10 cellular contexts compared by ENCODE assay signal in genomic region chr10:88791924-88792323, GRCh38. TPM values are rescaled to one million over a fixed set of nuclear protein-coding genes. Genes with fewer than 3 reads are reported as not detected.
DNase-seq lines count a peak whose midpoint lies in the region; ATAC-seq, FAIRE-seq and TF ChIP-seq lines count a peak whose summit lies in the region.
"Had no signal": no experiment of that assay in that cellular context is flagged by ENCODE, and none has a peak within 500 bp of the region (broad histone marks: within the 10 kb centered on the region; RNA-seq: fewer than 3 reads in every experiment).

No MANE protein-coding gene starts in this region.

- TF ChIP-seq EP300 in GM12878 (IDR thresholded peaks at IDR 0.05; ENCODE audit: borderline replicate concordance in 1 of 2, control insufficient read depth in 1 of 2, low read depth in 2 of 2, low read length in 2 of 2): no peak

- no peak overlapping the region for H3K4me2 ChIP-seq in IMR-90 (ENCODE audit: low read depth, low read length)
- no peak overlapping the region for H3K4me2 ChIP-seq in GM12878 (ENCODE audit: control insufficient read depth, insufficient read depth)

- H2AK5ac ChIP-seq in IMR-90 (ENCODE audit: low read depth, low read length): no peak overlapping the region

- POLR2A ChIA-PET in IMR-90 (lab: Charles Lee; ENCODE audit: unreplicated experiment): no interaction called here
- POLR2A ChIA-PET in GM12878 (lab: Charles Lee): no interaction called here

- no peak overlapping the region for H2AFZ ChIP-seq in IMR-90 (replicated peaks; ENCODE audit: low read length, poor library complexity)
- no peak overlapping the region for H2AFZ ChIP-seq in GM12878 (ENCODE audit: control insufficient read depth, low read depth, low read length)

- SMC1A ChIA-PET in GM12878 (lab: Charles Lee; ENCODE audit: uncharacterized antibody, unreplicated experiment): interaction anchor here (0.9 to 1.2 kb wide), 2 partner anchors 13 to 48 kb away, joined by 3 to 4 read pairs; no protein-coding TSS in a partner anchor

- ATAC-seq in IMR-90 (ENCODE audit: low read depth) (peak; percentile 65), GM12878 (peak; percentile 91), HG02870 (IDR thresholded peaks at IDR 0.05; ENCODE audit: unreplicated experiment) (no peak), GM18511 (IDR thresholded peaks at IDR 0.05; ENCODE audit: unreplicated experiment) (no peak)

- H3K4ac ChIP-seq in IMR-90 (ENCODE audit: low read depth, low read length): no peak overlapping the region

- H4K91ac ChIP-seq in IMR-90 (ENCODE audit: insufficient read depth, low read depth, low read length): no peak overlapping the region

- no CpG with 5 or more reads among the region's 2 CpGs for WGBS in IMR-90 (ENCODE audit: extremely low coverage in 2 of 2, insufficient read length in 1 of 2), 2 experiments
- 43% methylated on average over 2 of the region's 2 CpGs for WGBS in GM12878 (ENCODE audit: insufficient coverage, insufficient replicate concordance, low lambda C conversion rate, missing lambda C conversion rate)

- TF ChIP-seq POLR2A in IMR-90 (IDR thresholded peaks at IDR 0.05; ENCODE audit: low read depth, low read length) (no peak), GM12878 (IDR thresholded peaks at IDR 0.05; ENCODE audit: low read depth, low read length) (no peak)

- H3K36me3 Mint-ChIP-seq in nephron progenitor cell (ENCODE audit: low read depth): no peaks in the 10 kb centered on the region

- H3K9ac ChIP-seq in IMR-90 (ENCODE audit: low read depth, low read length): no peak overlapping the region
- H3K9ac ChIP-seq in GM12878 (ENCODE audit: control insufficient read depth, insufficient read depth, low read length): no peak overlapping the region

- H3K9me1 ChIP-seq in IMR-90 (ENCODE audit: insufficient read depth, low read length): 0 out of 2 replicates have a peak, but pooled peaks cover 5% of the 10 kb centered on the region

- peaks cover 1% of the 10 kb centered on the region; the same call in 1 of the 2 replicates for H3K4me1 ChIP-seq in IMR-90 (ENCODE audit: control insufficient read depth, insufficient read depth, low read length)
- H3K4me1 ChIP-seq in GM12878 (ENCODE audit: control insufficient read depth, insufficient read depth, low read length): peaks cover 7% of the 10 kb centered on the region; the same call in 1 of the 2 replicates
- H3K4me1 ChIP-seq: SJCRH30 had no signal

- TF ChIP-seq CTCF in IMR-90 (conservative IDR thresholded peaks at IDR 0.05; ENCODE audit: low read depth, low read length) (peak; percentile 42), GM12878 (IDR thresholded peaks at IDR 0.05 in 2 of 3, conservative IDR thresholded peaks at IDR 0.05 in 1 of 3; ENCODE audit: control insufficient read depth in 2 of 3, extremely low read depth in 1 of 3, insufficient read depth in 1 of 3, low read depth in 3 of 3, low read length in 3 of 3) (peak; percentile 44 to 57 (median 52)), nephron progenitor cell (IDR thresholded peaks at IDR 0.05) (peak; percentile 65)

- no peak overlapping the region for H4K5ac ChIP-seq in IMR-90 (ENCODE audit: low read depth, low read length)

- no peak overlapping the region for H2BK5ac ChIP-seq in IMR-90 (ENCODE audit: low read depth, low read length, poor library complexity, severe bottlenecking)

- no peak overlapping the region for H2BK20ac ChIP-seq in IMR-90 (ENCODE audit: low read depth, low read length)

- no peak overlapping the region for H2BK15ac ChIP-seq in IMR-90 (ENCODE audit: low read depth, low read length)

- dilution Hi-C loops in IMR-90 (cut with HindIII; ENCODE audit: low sequenced_read_pairs, unreplicated experiment): no loop called here

- peaks cover 3% of the 10 kb centered on the region; the same call in 1 of the 2 replicates for H3K27me3 ChIP-seq in IMR-90 (ENCODE audit: control insufficient read depth, insufficient read depth, low read length)
- H3K27me3 ChIP-seq in GM12878 (replicated peaks in 1 of 2; ENCODE audit: control insufficient read depth in 2 of 2, insufficient read depth in 2 of 2, low read length in 1 of 2): no peaks in the 10 kb centered on the region
- H3K27me3 ChIP-seq: SJCRH30 had no signal

- intact Hi-C loops in IMR-90 (cut with micrococcal nuclease): no loop called here
- intact Hi-C loops in GM12878 (cut with micrococcal nuclease; ENCODE audit: unreplicated experiment): loop anchor here (1.0 to 5.0 kb wide), 3 partner anchors 35 to 227 kb away; no protein-coding TSS in a partner anchor

- H3K27ac ChIP-seq in IMR-90 (ENCODE audit: insufficient read depth, low read length) (no peak overlapping the region), GM12878 (ENCODE audit: control insufficient read depth, insufficient read depth) (no peak overlapping the region)
- H3K27ac ChIP-seq: SJCRH30 had no signal

- peaks cover 6% of the 10 kb centered on the region for H3K27me3 Mint-ChIP-seq in nephron progenitor cell (ENCODE audit: low read depth, poor library complexity)

- H3K79me2 ChIP-seq in GM12878 (ENCODE audit: control insufficient read depth, insufficient read depth, low read length): no peaks in the 10 kb centered on the region

- H3K9me3 ChIP-seq in IMR-90 (ENCODE audit: control insufficient read depth, insufficient read depth, low read length) (no peaks in the 10 kb centered on the region), GM12878 (replicated peaks; ENCODE audit: control insufficient read depth, insufficient read depth, low read length) (no peaks in the 10 kb centered on the region)
- H3K9me3 ChIP-seq: SJCRH30 had no signal

- H3K9me3 Mint-ChIP-seq in nephron progenitor cell: no peaks in the 10 kb centered on the region

- no peak overlapping the region for H3K23ac ChIP-seq in IMR-90 (ENCODE audit: low read depth, low read length)

- H3K14ac ChIP-seq in IMR-90 (replicated peaks; ENCODE audit: low read depth, low read length): no peak overlapping the region

- no peaks in the 10 kb centered on the region for H3K36me3 ChIP-seq in IMR-90 (ENCODE audit: control insufficient read depth, insufficient read depth, low read length)
- no peaks in the 10 kb centered on the region for H3K36me3 ChIP-seq in GM12878 (ENCODE audit: control insufficient read depth in 2 of 2, insufficient read depth in 2 of 2, low read length in 1 of 2)
- H3K36me3 ChIP-seq: SJCRH30 had no signal

- no peak overlapping the region for H3K27ac Mint-ChIP-seq in nephron progenitor cell

- no peak overlapping the region for H2AK9ac ChIP-seq in IMR-90 (replicated peaks; ENCODE audit: low read depth, low read length, poor library complexity)

- BruUV-seq in IMR-90 (replicated peaks; lab: Mats Ljungman, UMichigan) (no TSS peak), GM12878 (replicated peaks; lab: Mats Ljungman, UMichigan) (no TSS peak)

- H3K4me3 Mint-ChIP-seq in nephron progenitor cell: no peak overlapping the region

- no peak overlapping the region for H3K18ac ChIP-seq in IMR-90 (ENCODE audit: low read depth, low read length)

- FAIRE-seq in GM12878 (lab: Jason Lieb, UNC): no peak

- H2BK120ac ChIP-seq in IMR-90 (ENCODE audit: low read depth, low read length): no peak overlapping the region

- CTCF ChIA-PET in IMR-90 (lab: Yijun Ruan, JAX): interaction anchor here (0.8 to 1.3 kb wide), 2 partner anchors 32 to 227 kb away, joined by 3 read pairs; partner anchors contain the start of gene LIPN
- CTCF ChIA-PET in GM12878 (lab: Yijun Ruan, JAX): interaction anchor here (0.6 to 1.6 kb wide), 8 partner anchors 17 to 93 kb away, joined by 3 to 7 read pairs (median 4); no protein-coding TSS in a partner anchor

- H4K8ac ChIP-seq in IMR-90 (ENCODE audit: low read depth in 2 of 2, low read length in 2 of 2): no peak overlapping the region

- H3K4me1 Mint-ChIP-seq in nephron progenitor cell: no peaks in the 10 kb centered on the region

- H4K20me1 ChIP-seq in IMR-90 (ENCODE audit: insufficient read depth, low read length): no peaks in the 10 kb centered on the region
- no peaks in the 10 kb centered on the region for H4K20me1 ChIP-seq in GM12878 (ENCODE audit: control insufficient read depth, insufficient read depth)

- no peaks in the 10 kb centered on the region for H3K79me1 ChIP-seq in IMR-90 (ENCODE audit: low read depth in 1 of 2, low read length in 2 of 2)

- in situ Hi-C loops in IMR-90 (cut with MboI; ENCODE audit: low sequenced_read_pairs): no loop called here
- in situ Hi-C loops in GM12878 (cut with MboI): no loop called here

- RAD21 ChIA-PET in GM12878 (lab: Charles Lee; ENCODE audit: unreplicated experiment): interaction anchor here (1.0 to 2.1 kb wide), 2 partner anchors 27 to 64 kb away, joined by 4 to 7 read pairs; no protein-coding TSS in a partner anchor

- peak; percentile 37 for DNase-seq in ELF-1 (ENCODE audit: low read depth, low spot score)
- peak; percentile 8 for DNase-seq in IMR-90
- peak; percentile 17 for DNase-seq in GM12878 (ENCODE audit: low read depth, low spot score)
- peak; percentile 28 for DNase-seq in nephron progenitor cell
- no peak for DNase-seq in Ammon's horn (ENCODE audit: low spot score)
- no peak for DNase-seq in activated effector memory CD4-positive, alpha-beta T cell treated with Interleukin-2 at 50 U/mL for 16 hours

- H3K4me3 ChIP-seq in IMR-90 (ENCODE audit: insufficient read depth, low read depth, low read length) (no peak overlapping the region), GM12878 (no peak overlapping the region)
- H3K4me3 ChIP-seq: SJCRH30 had no signal

- TF ChIP-seq RAD21 in IMR-90 (IDR thresholded peaks at IDR 0.05; ENCODE audit: low read length) (peak; percentile 43), GM12878 (IDR thresholded peaks at IDR 0.05; ENCODE audit: insufficient read depth, low read depth, low read length) (peak; percentile 56)

- no peak overlapping the region for H3K56ac ChIP-seq in IMR-90 (ENCODE audit: extremely low read depth, insufficient read depth, low read length)

RNA-seq across cellular contexts. Expression of gene LIPM, which starts 10.6 kb away (rescaled TPM):
- total RNA-seq in IMR-90 (2012; rRNA removed) (not detected in 2 replicates), GM12878 (2014; rRNA removed) (not detected in 2 replicates), GM12878 (2014; rRNA removed; fragmentation: Illumina TruSeq; extraction: Trizol) (not detected in 2 replicates), GM12878 (2021) (not detected in 2 replicates)
- polyA plus RNA-seq in IMR-90 (2012; rRNA removed) (not detected in 2 replicates), GM12878 (2011; rRNA removed) (not detected in 2 replicates), GM12878 (2014; fragmentation: Illumina TruSeq; extraction: Trizol) (not detected in 2 replicates), GM12878 (2014; fragmentation: Nextera tagmentation; extraction: Ambion mirVana) (not detected), GM12878 (2014; rRNA removed) (not detected in 2 replicates), GM12878 (2016; fragmentation: Nextera tagmentation; extraction: Ambion mirVana) (not detected)
- not detected in 2 replicates for polyA plus RNA-seq in IMR-90 (2012; cell fraction: cytosol; rRNA removed)
- not detected in 2 replicates for polyA plus RNA-seq in IMR-90 (2012; cell fraction: nucleus; rRNA removed; ENCODE audit: low replicate concordance)
- total RNA-seq in GM12878 (2013; cell fraction: nucleolus; rRNA removed): not detected in 2 replicates
- not detected for polyA plus RNA-seq in GM12878 (2011; ENCODE audit: low read depth)
- not detected in 2 replicates for polyA plus RNA-seq in GM12878 (2011; cell fraction: cytosol; rRNA removed)
- not detected in 2 replicates for polyA plus RNA-seq in GM12878 (2011; cell fraction: nucleus; rRNA removed)
- not detected in 2 replicates for polyA plus RNA-seq in GM12878 (2012)
- not detected in 2 replicates for polyA minus RNA-seq in GM12878 (2011; rRNA and poly(A)+ RNA removed)
- not detected in 2 replicates for polyA minus RNA-seq in GM12878 (2011; cell fraction: cytosol; rRNA and poly(A)+ RNA removed)
- not detected in 2 replicates for polyA minus RNA-seq in GM12878 (2011; cell fraction: nucleus; rRNA and poly(A)+ RNA removed)
- total RNA-seq: mononuclear cell, SJCRH30 had no signal

RNA-seq across cellular contexts. Expression of gene LIPN, which starts 32.1 kb away (rescaled TPM):
- total RNA-seq in IMR-90 (2012; rRNA removed) (not detected in 2 replicates), GM12878 (2014; rRNA removed) (0.23 and 0.44 TPM in 2 replicates), GM12878 (2014; rRNA removed; fragmentation: Illumina TruSeq; extraction: Trizol) (not detected in 2 replicates), GM12878 (2021) (not detected in 2 replicates)
- polyA plus RNA-seq in IMR-90 (2012; rRNA removed) (not detected in 2 replicates), GM12878 (2011; rRNA removed) (not detected in 2 replicates), GM12878 (2014; fragmentation: Illumina TruSeq; extraction: Trizol) (not detected in 2 replicates), GM12878 (2014; fragmentation: Nextera tagmentation; extraction: Ambion mirVana) (not detected), GM12878 (2014; rRNA removed) (0.06 TPM in 1 of 2 replicates, not detected in the other), GM12878 (2016; fragmentation: Nextera tagmentation; extraction: Ambion mirVana) (not detected)
- not detected in 2 replicates for polyA plus RNA-seq in IMR-90 (2012; cell fraction: cytosol; rRNA removed)
- not detected in 2 replicates for polyA plus RNA-seq in IMR-90 (2012; cell fraction: nucleus; rRNA removed; ENCODE audit: low replicate concordance)
- total RNA-seq in GM12878 (2013; cell fraction: nucleolus; rRNA removed): not detected in 2 replicates
- not detected for polyA plus RNA-seq in GM12878 (2011; ENCODE audit: low read depth)
- not detected in 2 replicates for polyA plus RNA-seq in GM12878 (2011; cell fraction: cytosol; rRNA removed)
- not detected in 2 replicates for polyA plus RNA-seq in GM12878 (2011; cell fraction: nucleus; rRNA removed)
- polyA plus RNA-seq in GM12878 (2012): not detected in 2 replicates
- not detected in 2 replicates for polyA minus RNA-seq in GM12878 (2011; rRNA and poly(A)+ RNA removed)
- not detected in 2 replicates for polyA minus RNA-seq in GM12878 (2011; cell fraction: cytosol; rRNA and poly(A)+ RNA removed)
- not detected in 2 replicates for polyA minus RNA-seq in GM12878 (2011; cell fraction: nucleus; rRNA and poly(A)+ RNA removed)
- total RNA-seq: SJCRH30 had no signal

RNA-seq across cellular contexts. Expression of gene ANKRD22, which starts 59.7 kb away (rescaled TPM):
- total RNA-seq in IMR-90 (2012; rRNA removed) (not detected in 2 replicates), GM12878 (2014; rRNA removed) (0.54 and 0.62 TPM in 2 replicates), GM12878 (2014; rRNA removed; fragmentation: Illumina TruSeq; extraction: Trizol) (0.51 and 0.98 TPM in 2 replicates), GM12878 (2021) (0.48 and 0.56 TPM in 2 replicates)
- polyA plus RNA-seq in IMR-90 (2012; rRNA removed) (not detected in 2 replicates), GM12878 (2011; rRNA removed) (0.52 and 0.59 TPM in 2 replicates), GM12878 (2014; fragmentation: Illumina TruSeq; extraction: Trizol) (0.95 and 1.1 TPM in 2 replicates), GM12878 (2014; fragmentation: Nextera tagmentation; extraction: Ambion mirVana) (1 to 10 TPM in 1 of 2 experiments, under 1 TPM in 1; 0.92 to 1.3 TPM), GM12878 (2014; rRNA removed) (0.59 and 0.96 TPM in 2 replicates), GM12878 (2016; fragmentation: Nextera tagmentation; extraction: Ambion mirVana) (under 1 TPM; 0.30 to 0.79 TPM)
- not detected in 2 replicates for polyA plus RNA-seq in IMR-90 (2012; cell fraction: cytosol; rRNA removed)
- polyA plus RNA-seq in IMR-90 (2012; cell fraction: nucleus; rRNA removed; ENCODE audit: low replicate concordance): not detected in 2 replicates
- total RNA-seq in GM12878 (2013; cell fraction: nucleolus; rRNA removed): not detected in 2 replicates
- polyA plus RNA-seq in GM12878 (2011; ENCODE audit: low read depth): 0.16 TPM
- 0.17 and 0.22 TPM in 2 replicates for polyA plus RNA-seq in GM12878 (2011; cell fraction: cytosol; rRNA removed)
- 0.16 TPM in 1 of 2 replicates, not detected in the other for polyA plus RNA-seq in GM12878 (2011; cell fraction: nucleus; rRNA removed)
- polyA plus RNA-seq in GM12878 (2012): 0.08 and 0.16 TPM in 2 replicates
- 0.15 TPM in 1 of 2 replicates, not detected in the other for polyA minus RNA-seq in GM12878 (2011; rRNA and poly(A)+ RNA removed)
- polyA minus RNA-seq in GM12878 (2011; cell fraction: cytosol; rRNA and poly(A)+ RNA removed): not detected in 2 replicates
- not detected in 2 replicates for polyA minus RNA-seq in GM12878 (2011; cell fraction: nucleus; rRNA and poly(A)+ RNA removed)
- total RNA-seq: SJCRH30 had no signal

Comparison
In these comparisons a context has a peak if more than half of its experiments do, and no peak if none do; other contexts are left out.
1. DNase-seq: peak in ELF-1 (single experiment), IMR-90 (single experiment), GM12878 (single experiment) and nephron progenitor cell (single experiment); none in Ammon's horn (single experiment) and activated effector memory CD4-positive, alpha-beta T cell treated with Interleukin-2 at 50 U/mL for 16 hours (single experiment).
2. ATAC-seq: peak in IMR-90 (single experiment) and GM12878 (single experiment); none in HG02870 (single experiment) and GM18511 (single experiment).
3. Peak in every context shown above with its lines, with median percentiles within 50 percentile points of each other: CTCF ChIP-seq.